1 cellular context compared by ENCODE assay signal in genomic region chr19:51738523-51738922, GRCh38. TPM values are rescaled to one million over a fixed set of nuclear protein-coding genes. Genes with fewer than 3 reads are reported as not detected.
"Had no signal": no experiment of that assay in that cellular context is flagged by ENCODE, and none has a peak within 500 bp of the region (broad histone marks: within the 10 kb centered on the region; RNA-seq: fewer than 3 reads in every experiment).

No MANE protein-coding gene starts in this region.

RNA-seq across cellular contexts. Expression of gene FPR1, which starts 13.2 kb away (rescaled TPM):
- total RNA-seq: GM12878 had no signal
- polyA plus RNA-seq: GM12878 had no signal

RNA-seq across cellular contexts. Expression of gene HAS1, which starts 14.7 kb away (rescaled TPM):
- total RNA-seq: GM12878 had no signal
- polyA plus RNA-seq: GM12878 had no signal

RNA-seq across cellular contexts. Expression of gene FPR2, which starts 22.5 kb away (rescaled TPM):
- total RNA-seq: GM12878 had no signal
- polyA plus RNA-seq: GM12878 had no signal

RNA-seq across cellular contexts. Expression of gene FPR3, which starts 56.4 kb away (rescaled TPM):
- total RNA-seq: GM12878 had no signal
- polyA plus RNA-seq: GM12878 had no signal
